In the genomic region with DNA sequence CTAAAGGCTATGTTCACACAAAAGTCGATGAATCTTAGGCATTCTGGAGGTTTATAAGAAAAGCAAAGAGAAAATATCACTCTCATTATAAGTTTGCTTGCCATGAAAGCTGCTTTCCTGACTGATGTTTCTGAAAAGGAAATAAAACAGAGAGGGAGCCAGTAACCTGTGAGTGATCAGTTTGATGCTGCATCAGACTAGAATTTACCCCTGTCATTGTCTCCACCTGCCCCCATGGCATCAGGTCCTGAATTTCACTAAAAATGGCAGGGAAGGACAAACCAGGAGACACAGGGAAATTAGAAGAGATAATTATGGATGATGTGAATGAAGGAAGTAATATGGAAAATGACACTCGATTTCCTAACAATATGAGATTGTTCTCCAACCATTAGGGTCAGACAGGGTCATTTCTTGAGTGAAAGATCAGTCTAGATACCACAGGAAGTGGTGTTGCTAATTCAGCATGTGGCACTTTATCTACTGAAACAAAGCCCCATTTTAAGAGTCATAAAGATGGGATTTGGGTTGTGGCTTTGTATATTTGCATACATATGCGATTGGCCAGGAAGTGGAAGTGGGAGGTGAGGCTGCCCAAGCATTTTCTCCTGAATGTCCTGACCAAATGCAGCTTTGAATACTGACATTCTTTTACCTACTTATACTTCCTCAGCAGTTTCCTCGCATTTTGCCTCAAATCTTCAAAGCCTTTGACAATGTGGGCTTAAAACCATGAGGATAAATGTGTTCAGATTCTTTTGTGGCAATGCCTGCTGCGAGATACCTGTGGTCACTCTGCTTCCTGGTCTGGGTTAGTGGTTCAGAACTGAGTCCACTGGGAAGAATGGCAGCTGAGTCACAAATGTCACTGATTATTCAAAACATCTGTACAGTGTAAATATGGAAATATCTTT, we compare ENCODE assay signal across 8 cellular contexts. TPM values are rescaled to one million over a fixed set of nuclear protein-coding genes. Genes with fewer than 3 reads are reported as not detected.
DNase-seq lines count a peak whose midpoint lies in the region; ATAC-seq and TF ChIP-seq lines count a peak whose summit lies in the region.

No MANE protein-coding gene starts in this region.

- H3K4me1 Mint-ChIP-seq in activated CD8-positive, alpha-beta T cell treated with anti-CD3 and anti-CD28 coated beads, Interleukin-2, amount 10 ng/mL, durations not matched to agents 7 days and 5 days (ENCODE audit: low read depth) = peaks cover 24% of the 10 kb centered on the region

- H3K4me3 ChIP-seq in A673 (ENCODE audit: low read depth, low read length, poor library complexity, severe bottlenecking) (no peak overlapping the region), upper lobe of right lung (no peak overlapping the region)

- H3K27me3 Mint-ChIP-seq in activated CD8-positive, alpha-beta T cell treated with anti-CD3 and anti-CD28 coated beads, Interleukin-2, amount 10 ng/mL, durations not matched to agents 7 days and 5 days (ENCODE audit: low read depth) = peaks cover 18% of the 10 kb centered on the region

- H3K9me3 ChIP-seq in A673 (ENCODE audit: low read depth, low read length, poor library complexity, severe bottlenecking) (no peaks in the 10 kb centered on the region), upper lobe of right lung (no peaks in the 10 kb centered on the region)

- intact Hi-C loops in A673 (cut with micrococcal nuclease; ENCODE audit: unreplicated experiment) = no loop called here
- intact Hi-C loops in Right ventricle myocardium superior (cut with DNase I) = no loop called here
- intact Hi-C loops in upper lobe of right lung (cut with DNase I) = no loop called here

- BruUV-seq in A673 (replicated peaks; lab: Mats Ljungman, UMichigan) = no TSS peak

- no peaks in the 10 kb centered on the region for H3K36me3 ChIP-seq in A673 (ENCODE audit: insufficient read depth, low read length, poor library complexity, severe bottlenecking)
- H3K36me3 ChIP-seq in upper lobe of right lung = no peaks in the 10 kb centered on the region

- ATAC-seq in GM19324 (IDR thresholded peaks at IDR 0.05; ENCODE audit: low FRiP score, unreplicated experiment) (peak; percentile 88), HG03139 (IDR thresholded peaks at IDR 0.05; ENCODE audit: unreplicated experiment) (peak; percentile 98), Right ventricle myocardium superior (ENCODE audit: poor library complexity) (no peak), upper lobe of right lung (no peak)
- peak; percentile 55 for ATAC-seq in activated CD8-positive, alpha-beta T cell treated with anti-CD3 and anti-CD28 coated beads, Interleukin-2, amount 10 ng/mL, durations not matched to agents 7 days and 5 days

- no peaks in the 10 kb centered on the region for H3K9me3 Mint-ChIP-seq in activated CD8-positive, alpha-beta T cell treated with anti-CD3 and anti-CD28 coated beads, Interleukin-2, amount 10 ng/mL, durations not matched to agents 7 days and 5 days (ENCODE audit: insufficient read depth)

- no peaks in the 10 kb centered on the region for H3K27me3 ChIP-seq in A673 (replicated peaks; ENCODE audit: insufficient read depth, low read depth, low read length, poor library complexity)
- H3K27me3 ChIP-seq in upper lobe of right lung = no peaks in the 10 kb centered on the region

- H3K27ac ChIP-seq in A673 (ENCODE audit: low read depth, low read length, poor library complexity, severe bottlenecking) (no peak overlapping the region), upper lobe of right lung (no peak overlapping the region)

- POLR2A ChIA-PET in A673 (lab: Charles Lee; ENCODE audit: low non-redundant PET) = no interaction called here
- POLR2A ChIA-PET in activated CD8-positive, alpha-beta T cell treated with anti-CD3 and anti-CD28 coated beads, Interleukin-2, amount 10 ng/mL, durations not matched to agents 7 days and 5 days (lab: Charles Lee) = no interaction called here

- DNase-seq in A673 (ENCODE audit: low spot score) (peak; percentile 19), NCI-H2107 treated with DMSO at 0.1 percent for 48 hours (lab: John Stamatoyannopoulos, UW; ENCODE audit: unreplicated experiment) (no peak), Right ventricle myocardium superior (no peak), upper lobe of right lung (no peak), NCI-H524 (lab: John Stamatoyannopoulos, UW) (no peak)
- peak; percentile 27 for DNase-seq in activated CD8-positive, alpha-beta T cell treated with anti-CD3 and anti-CD28 coated beads, Interleukin-2, amount 10 ng/mL, durations not matched to agents 7 days and 5 days

- no peak for TF ChIP-seq CTCF in A673 (conservative IDR thresholded peaks at IDR 0.05; ENCODE audit: low read depth, low read length)
- no peak for TF ChIP-seq CTCF in upper lobe of right lung (IDR thresholded peaks at IDR 0.05)

- no peaks in the 10 kb centered on the region for H3K36me3 Mint-ChIP-seq in activated CD8-positive, alpha-beta T cell treated with anti-CD3 and anti-CD28 coated beads, Interleukin-2, amount 10 ng/mL, durations not matched to agents 7 days and 5 days (ENCODE audit: low read depth)

- H3K4me1 ChIP-seq in A673 (ENCODE audit: insufficient read depth, low read length, poor library complexity, severe bottlenecking) (peaks cover 10% of the 10 kb centered on the region), upper lobe of right lung (no peaks in the 10 kb centered on the region)

- CTCF ChIA-PET in A673 (lab: Charles Lee) = no interaction called here
- CTCF ChIA-PET in activated CD8-positive, alpha-beta T cell treated with anti-CD3 and anti-CD28 coated beads, Interleukin-2, amount 10 ng/mL, durations not matched to agents 7 days and 5 days (lab: Charles Lee) = interaction anchor here (0.9 kb wide), 1 partner anchor 54 kb away, joined by 3 read pairs; no protein-coding TSS in a partner anchor

- no peak overlapping the region for H3K27ac Mint-ChIP-seq in activated CD8-positive, alpha-beta T cell treated with anti-CD3 and anti-CD28 coated beads, Interleukin-2, amount 10 ng/mL, durations not matched to agents 7 days and 5 days

- no peak overlapping the region for H3K4me3 Mint-ChIP-seq in activated CD8-positive, alpha-beta T cell treated with anti-CD3 and anti-CD28 coated beads, Interleukin-2, amount 10 ng/mL, durations not matched to agents 7 days and 5 days

RNA-seq across cellular contexts. Expression of a gene that starts 29.7 kb away (rescaled TPM):
- total RNA-seq in A673 (2021) = 0.71 and 0.87 TPM in 2 replicates
- total RNA-seq in activated CD8-positive, alpha-beta T cell treated with anti-CD3 and anti-CD28 coated beads, Interleukin-2, amount 10 ng/mL, durations not matched to agents 7 days and 5 days = not detected
- 0.78 TPM for total RNA-seq in Right ventricle myocardium superior
- 0.26 TPM for total RNA-seq in upper lobe of right lung

Comparison
In these comparisons a context has a peak if more than half of its experiments do, and no peak if none do; other contexts are left out.
1. DNase-seq: peak in A673 (single experiment) and activated CD8-positive, alpha-beta T cell treated with anti-CD3 and anti-CD28 coated beads, Interleukin-2, amount 10 ng/mL, durations not matched to agents 7 days and 5 days (single experiment); none in NCI-H2107 treated with DMSO at 0.1 percent for 48 hours (single experiment), Right ventricle myocardium superior (single experiment), upper lobe of right lung (single experiment) and NCI-H524 (0 of 2).
2. ATAC-seq: peak in GM19324 (single experiment), HG03139 (single experiment) and activated CD8-positive, alpha-beta T cell treated with anti-CD3 and anti-CD28 coated beads, Interleukin-2, amount 10 ng/mL, durations not matched to agents 7 days and 5 days (single experiment); none in Right ventricle myocardium superior (single experiment) and upper lobe of right lung (single experiment).